ENCODE assay signal across 8 cellular contexts in genomic region chr6:111551521-111552231, GRCh38. TPM values are rescaled to one million over a fixed set of nuclear protein-coding genes. Genes with fewer than 3 reads are reported as not detected.
DNase-seq lines count a peak whose midpoint lies in the region; ATAC-seq, FAIRE-seq and TF ChIP-seq lines count a peak whose summit lies in the region.
"Had no signal": no experiment of that assay in that cellular context is flagged by ENCODE, and none has a peak within 500 bp of the region (broad histone marks: within the 10 kb centered on the region; RNA-seq: fewer than 3 reads in every experiment).

No MANE protein-coding gene starts in this region.

- H3K4me1 ChIP-seq in astrocyte (ENCODE audit: insufficient read depth, low read length) (peaks cover 32% of the 10 kb centered on the region), liver (ENCODE audit: control insufficient read depth in 4 of 4, insufficient read depth in 4 of 4, low read length in 3 of 4) (peaks cover 0 to 20% (median 7%) of the 10 kb centered on the region in 4 donors), uterus (peaks cover 15 to 17% of the 10 kb centered on the region in 2 donors)

- H3K36me3 Mint-ChIP-seq in astrocyte (ENCODE audit: low read depth, unreplicated experiment): peaks cover 4% of the 10 kb centered on the region

- TF ChIP-seq RAD21 in liver (IDR thresholded peaks at IDR 0.05): peak in 1 of 2 donors; percentile 0

- H3K27ac ChIP-seq in astrocyte (ENCODE audit: low read depth, low read length) (peak overlapping the region; percentile 93), liver (ENCODE audit: low read depth in 1 of 2, low read length in 2 of 2) (no peak overlapping the region), uterus (peak overlapping the region; percentile 78 to 93)

- H3K27me3 Mint-ChIP-seq in astrocyte (ENCODE audit: low read depth, unreplicated experiment): no peaks in the 10 kb centered on the region
- H3K27me3 Mint-ChIP-seq: activated naive CD8-positive, alpha-beta T cell treated with anti-CD3 and anti-CD28 coated beads, Interleukin-2, amount 10 ng/mL, durations not matched to agents 7 days and 5 days had no signal

- H3K4me1 Mint-ChIP-seq in astrocyte (ENCODE audit: low read depth, unreplicated experiment): peaks cover 32% of the 10 kb centered on the region

- peak overlapping the region; percentile 38 for H2AFZ ChIP-seq in astrocyte (ENCODE audit: low read depth, low read length)

- TF ChIP-seq POLR2A in uterus (IDR thresholded peaks at IDR 0.05): no peak

- no peaks in the 10 kb centered on the region for H3K9me3 Mint-ChIP-seq in astrocyte (ENCODE audit: unreplicated experiment)
- H3K9me3 Mint-ChIP-seq: activated naive CD8-positive, alpha-beta T cell treated with anti-CD3 and anti-CD28 coated beads, Interleukin-2, amount 10 ng/mL, durations not matched to agents 7 days and 5 days had no signal

- H3K4me3 Mint-ChIP-seq in astrocyte (ENCODE audit: unreplicated experiment): no peak overlapping the region
- H3K4me3 Mint-ChIP-seq: activated naive CD8-positive, alpha-beta T cell treated with anti-CD3 and anti-CD28 coated beads, Interleukin-2, amount 10 ng/mL, durations not matched to agents 7 days and 5 days had no signal

- H3K27me3 ChIP-seq in astrocyte (ENCODE audit: insufficient read depth, low read length): no peaks in the 10 kb centered on the region
- no peaks in the 10 kb centered on the region for H3K27me3 ChIP-seq in liver (ENCODE audit: control insufficient read depth in 4 of 4, insufficient read depth in 4 of 4, low read length in 3 of 4)
- no peaks in the 10 kb centered on the region for H3K27me3 ChIP-seq in uterus

- peak overlapping the region; percentile 92 for H3K27ac Mint-ChIP-seq in astrocyte (ENCODE audit: unreplicated experiment)
- H3K27ac Mint-ChIP-seq: activated naive CD8-positive, alpha-beta T cell treated with anti-CD3 and anti-CD28 coated beads, Interleukin-2, amount 10 ng/mL, durations not matched to agents 7 days and 5 days had no signal

- H4K20me1 ChIP-seq in astrocyte (ENCODE audit: insufficient read depth, low read length): no peaks in the 10 kb centered on the region

- FAIRE-seq in astrocyte (lab: Jason Lieb, UNC): no peak

- H3K4me3 ChIP-seq in astrocyte (ENCODE audit: insufficient read depth, low read depth, low read length): peak overlapping the region; percentile 37
- H3K4me3 ChIP-seq in liver (ENCODE audit: low read depth in 1 of 3, low read length in 3 of 3): no peak overlapping the region
- H3K4me3 ChIP-seq in uterus: no peak overlapping the region

- H3K4me2 ChIP-seq in astrocyte (ENCODE audit: low read length): peak overlapping the region; percentile 76

- peak; percentile 99 for DNase-seq in NCI-H146 (lab: John Stamatoyannopoulos, UW)
- DNase-seq in astrocyte (ENCODE audit: low read depth): peak; percentile 58
- DNase-seq in uterus: peak in 1 of 2 donors; percentile 48
- no peak for DNase-seq in stimulated activated CD4-positive, alpha-beta T cell treated with anti-CD3 and anti-CD28 coated beads, Interleukin-1b, Interleukin-23, amount 100 ng/mL, for 48 hours
- DNase-seq: activated naive CD8-positive, alpha-beta T cell treated with anti-CD3 and anti-CD28 coated beads, Interleukin-2, amount 10 ng/mL, durations not matched to agents 7 days and 5 days had no signal

- TF ChIP-seq CTCF in astrocyte (IDR thresholded peaks at IDR 0.05; ENCODE audit: insufficient read depth, low read depth, low read length) (no peak), liver (IDR thresholded peaks at IDR 0.05; ENCODE audit: low read depth, low read length, missing input control) (no peak), uterus (IDR thresholded peaks at IDR 0.05) (no peak)

- ATAC-seq in HG02588 (IDR thresholded peaks at IDR 0.05; ENCODE audit: unreplicated experiment): no peak
- no peak for ATAC-seq in HG02610 (IDR thresholded peaks at IDR 0.05; ENCODE audit: unreplicated experiment)

- no peaks in the 10 kb centered on the region for H3K9me3 ChIP-seq in astrocyte (ENCODE audit: insufficient read depth, low read depth, low read length)
- H3K9me3 ChIP-seq in liver (ENCODE audit: control insufficient read depth in 4 of 4, low read length in 3 of 4): no peaks in the 10 kb centered on the region
- H3K9me3 ChIP-seq in uterus: no peaks in the 10 kb centered on the region

- WGBS in liver: 26% methylated on average over 11 of the region's 11 CpGs

- peak overlapping the region; percentile 76 for H3K9ac ChIP-seq in astrocyte (ENCODE audit: low read length)
- no peak overlapping the region for H3K9ac ChIP-seq in liver (ENCODE audit: low read depth in 1 of 2, low read length in 2 of 2)

- intact Hi-C loops in uterus (cut with DNase I; ENCODE audit: low total_unique reads): no loop called here

- peaks cover 6% of the 10 kb centered on the region for H3K79me2 ChIP-seq in astrocyte (ENCODE audit: insufficient read depth, low read length)

- no peaks in the 10 kb centered on the region for H3K36me3 ChIP-seq in astrocyte (ENCODE audit: insufficient read depth, low read length)
- no peaks in the 10 kb centered on the region for H3K36me3 ChIP-seq in liver (ENCODE audit: control insufficient read depth in 4 of 4, insufficient read depth in 3 of 4, low read depth in 1 of 4, low read length in 3 of 4)
- H3K36me3 ChIP-seq in uterus: no peaks in the 10 kb centered on the region

TF ChIP-seq in liver, 16 proteins besides CTCF, POLR2A, EP300 and RAD21:
- TF ChIP-seq ATF3 (IDR thresholded peaks at IDR 0.05): no peak
- peak; percentile 31 to 36 for TF ChIP-seq RXRA (IDR thresholded peaks at IDR 0.05)
- peak in 1 of 2 donors; percentile 19 for TF ChIP-seq HNF4A (conservative IDR thresholded peaks at IDR 0.05)
TF ChIP-seq in liver: peak in this region for 2.

RNA-seq across cellular contexts. Expression of gene TRAF3IP2, which starts 54.0 kb away (rescaled TPM):
- total RNA-seq in astrocyte (17.8 and 19.0 TPM in 2 replicates), liver (1 to 10 TPM; 3.7 to 7.9 TPM), uterus (10 to 100 TPM; 17.2 to 64.4 (median 25.4) TPM)
- polyA plus RNA-seq in liver: 1 to 10 TPM; 6.1 to 6.2 TPM

Comparison
In these comparisons a context has a peak if more than half of its experiments do, and no peak if none do; other contexts are left out.
1. H3K27ac ChIP-seq: peak in astrocyte (single experiment) and uterus (2 of 2); none in liver (0 of 2).